In the genomic region with DNA sequence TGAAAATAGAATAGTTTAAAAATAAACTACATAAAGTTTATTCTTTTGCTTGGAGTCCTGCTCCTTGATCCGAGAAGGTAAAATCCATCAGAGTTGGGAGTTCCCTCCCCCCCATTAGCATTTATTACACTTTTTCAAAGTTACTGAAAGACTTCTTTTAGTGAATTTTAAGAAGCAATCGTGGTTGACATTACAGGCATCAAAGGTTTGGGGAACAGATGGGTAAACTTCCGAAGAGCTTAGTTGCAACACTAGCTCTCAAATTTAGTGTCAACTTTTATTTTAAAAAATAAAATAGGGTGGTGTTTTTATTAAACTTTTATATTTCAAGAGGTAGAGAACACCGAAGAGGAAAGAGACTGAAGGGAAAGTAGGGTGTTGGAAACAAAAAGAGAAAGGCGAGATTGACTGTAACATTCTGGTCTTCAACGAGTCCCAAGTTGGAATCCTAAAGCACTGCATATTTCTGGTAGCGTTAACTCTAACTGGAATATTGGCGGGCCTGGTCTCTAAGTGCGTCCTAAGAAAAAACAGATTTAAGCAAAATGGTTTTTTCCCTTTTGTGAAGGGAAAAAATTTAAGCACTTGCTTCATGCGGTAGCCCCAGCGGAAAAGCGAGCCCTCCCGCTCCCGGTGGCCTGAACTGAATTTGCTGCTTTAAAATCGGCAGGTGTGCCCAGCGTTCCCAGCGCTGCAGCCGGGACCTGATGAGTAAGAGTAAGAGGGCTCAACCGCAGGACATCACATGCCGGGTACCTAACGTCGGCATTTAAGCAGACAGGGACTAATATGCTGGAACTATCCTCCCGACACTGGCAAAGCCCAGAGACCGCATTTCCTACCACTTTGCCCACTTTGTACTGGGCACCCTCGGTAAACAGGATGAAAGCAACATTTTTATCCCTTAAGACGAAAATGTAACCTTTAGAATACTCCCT, we compare ENCODE assay signal across 9 cellular contexts. TPM values are rescaled to one million over a fixed set of nuclear protein-coding genes. Genes with fewer than 3 reads are reported as not detected.
DNase-seq lines count a peak whose midpoint lies in the region; ATAC-seq, FAIRE-seq and TF ChIP-seq lines count a peak whose summit lies in the region.
"Had no signal": no experiment of that assay in that cellular context is flagged by ENCODE, and none has a peak within 500 bp of the region (broad histone marks: within the 10 kb centered on the region; RNA-seq: fewer than 3 reads in every experiment).

No MANE protein-coding gene starts in this region.

- H4K20me1 ChIP-seq in endothelial cell of umbilical vein (replicated peaks; ENCODE audit: control insufficient read depth, extremely low read depth, insufficient read depth, low read length) = no peaks in the 10 kb centered on the region

- H3K36me3 Mint-ChIP-seq in naive thymus-derived CD8-positive, alpha-beta T cell = no peaks in the 10 kb centered on the region

- peaks cover 24% of the 10 kb centered on the region for H3K4me1 ChIP-seq in A673 (ENCODE audit: insufficient read depth, low read length, poor library complexity, severe bottlenecking)
- H3K4me1 ChIP-seq in endothelial cell of umbilical vein (ENCODE audit: control insufficient read depth, extremely low read depth, insufficient read depth, low read length) = peaks cover 16% of the 10 kb centered on the region

- H3K27ac Mint-ChIP-seq in naive thymus-derived CD8-positive, alpha-beta T cell = peak overlapping the region in 1 of 10 donors; percentile 59

- no peaks in the 10 kb centered on the region for H3K9me1 ChIP-seq in endothelial cell of umbilical vein (replicated peaks; ENCODE audit: control insufficient read depth, extremely low read depth, insufficient read depth, low read length)

- H3K4me3 ChIP-seq in A673 (ENCODE audit: low read depth, low read length, poor library complexity, severe bottlenecking) (peak overlapping the region; percentile 82), endothelial cell of umbilical vein (replicated peaks in 1 of 3; ENCODE audit: insufficient read depth in 1 of 3, low read depth in 1 of 3, low read length in 3 of 3) (peak overlapping the region in 2 of 3 experiments; percentile 62 to 95)

- FAIRE-seq in endothelial cell of umbilical vein (lab: Jason Lieb, UNC) = no peak

- no peak for TF ChIP-seq POLR2A in endothelial cell of umbilical vein (IDR thresholded peaks at IDR 0.05; ENCODE audit: low read depth, low read length)

- peaks cover 12 to 38% (median 34%) of the 10 kb centered on the region in 4 donors for H3K4me1 Mint-ChIP-seq in naive thymus-derived CD8-positive, alpha-beta T cell

- peak overlapping the region; percentile 72 for H2AFZ ChIP-seq in endothelial cell of umbilical vein (ENCODE audit: low read depth, low read length)

- no peak for TF ChIP-seq CTCF in A673 (conservative IDR thresholded peaks at IDR 0.05; ENCODE audit: low read depth, low read length)
- no peak for TF ChIP-seq CTCF in endothelial cell of umbilical vein (IDR thresholded peaks at IDR 0.05; ENCODE audit: extremely low read depth in 1 of 2, insufficient read depth in 1 of 2, low read depth in 1 of 2, low read length in 2 of 2)

- H3K36me3 ChIP-seq in A673 (ENCODE audit: insufficient read depth, low read length, poor library complexity, severe bottlenecking) (no peaks in the 10 kb centered on the region), endothelial cell of umbilical vein (ENCODE audit: control insufficient read depth in 2 of 2, extremely low read depth in 1 of 2, insufficient read depth in 2 of 2, low read length in 2 of 2) (no peaks in the 10 kb centered on the region)

- CTCF ChIA-PET in A673 (lab: Charles Lee) (interaction anchor here (0.7 kb wide), 2 partner anchors 28 to 487 kb away, joined by 3 read pairs; no protein-coding TSS in a partner anchor), endothelial cell of umbilical vein (lab: Charles Lee) (interaction anchor here (0.6 to 6.6 kb wide), 9 partner anchors 9 to 770 kb away, joined by 3 to 110 read pairs (median 4); partner anchors contain the start of gene NFIA)

- DNase-seq in A673 (ENCODE audit: low spot score) = no peak
- DNase-seq in NCI-H2029 treated with DMSO at 0.1 percent for 48 hours (lab: John Stamatoyannopoulos, UW) = peak; percentile 33
- no peak for DNase-seq in endothelial cell of umbilical vein (ENCODE audit: low read depth, low spot score)
- no peak for DNase-seq in naive thymus-derived CD8-positive, alpha-beta T cell
- DNase-seq in AG08395 (ENCODE audit: low spot score) = no peak
- no peak for DNase-seq in hippocampal formation (lab: John Stamatoyannopoulos, UW)
- DNase-seq in stimulated activated CD4-positive, alpha-beta T cell treated with anti-CD3 and anti-CD28 coated beads, Interleukin-4, amount 100 ng/mL, for 24 hours = no peak
- DNase-seq: DND-41 had no signal

- peak overlapping the region; percentile 89 for H3K4me2 ChIP-seq in endothelial cell of umbilical vein (ENCODE audit: insufficient read depth, low read length)

- intact Hi-C loops in A673 (cut with micrococcal nuclease; ENCODE audit: unreplicated experiment) = loop anchor here (5.0 to 10.0 kb wide), 2 partner anchors 401 to 533 kb away; no protein-coding TSS in a partner anchor
- intact Hi-C loops in endothelial cell of umbilical vein (cut with micrococcal nuclease) = loop anchor here (2.0 kb wide), 1 partner anchor 589 kb away; no protein-coding TSS in a partner anchor

- BruUV-seq in A673 (replicated peaks; lab: Mats Ljungman, UMichigan) (no TSS peak), endothelial cell of umbilical vein (replicated peaks; lab: Mats Ljungman, UMichigan) (TSS peak; percentile 47)

- peaks cover 15 to 47% (median 30%) of the 10 kb centered on the region in 5 donors for H3K27me3 Mint-ChIP-seq in naive thymus-derived CD8-positive, alpha-beta T cell

- POLR2A ChIA-PET in A673 (lab: Charles Lee; ENCODE audit: low non-redundant PET) (no interaction called here), endothelial cell of umbilical vein (lab: Charles Lee) (interaction anchor here (0.6 kb wide), 2 partner anchors 26 to 400 kb away, joined by 4 to 5 read pairs; no protein-coding TSS in a partner anchor)
- POLR2A ChIA-PET in naive thymus-derived CD8-positive, alpha-beta T cell (lab: Charles Lee) = interaction anchor here (3.7 to 5.7 kb wide), 2 partner anchors 25 to 30 kb away, joined by 30 to 77 read pairs; partner anchors contain the start of gene NFIA

- H3K9me3 Mint-ChIP-seq in naive thymus-derived CD8-positive, alpha-beta T cell = no peaks in the 10 kb centered on the region

- ATAC-seq in naive thymus-derived CD8-positive, alpha-beta T cell = no peak
- no peak for ATAC-seq in HG03139 (IDR thresholded peaks at IDR 0.05; ENCODE audit: unreplicated experiment)

- H3K4me3 Mint-ChIP-seq in naive thymus-derived CD8-positive, alpha-beta T cell = peak overlapping the region; percentile 69 to 92 (median 86)

- H3K27ac ChIP-seq in A673 (ENCODE audit: low read depth, low read length, poor library complexity, severe bottlenecking) (no peak overlapping the region), endothelial cell of umbilical vein (ENCODE audit: insufficient read depth, low read depth, low read length) (no peak overlapping the region)

- dilution Hi-C loops in endothelial cell of umbilical vein (cut with MboI; ENCODE audit: extremely low pct_ligation_motif_present, low sequenced_read_pairs) = no loop called here

- H3K27me3 ChIP-seq in A673 (replicated peaks; ENCODE audit: insufficient read depth, low read depth, low read length, poor library complexity) = no peaks in the 10 kb centered on the region
- no peaks in the 10 kb centered on the region for H3K27me3 ChIP-seq in endothelial cell of umbilical vein (ENCODE audit: control insufficient read depth in 2 of 2, insufficient read depth in 2 of 2, low read length in 2 of 2)

- H3K9ac ChIP-seq in endothelial cell of umbilical vein (replicated peaks; ENCODE audit: extremely low read depth, insufficient read depth, low read length) = peak overlapping the region; percentile 93

- no peaks in the 10 kb centered on the region for H3K79me2 ChIP-seq in endothelial cell of umbilical vein (ENCODE audit: control insufficient read depth, insufficient read depth, low read length)

- no peaks in the 10 kb centered on the region for H3K9me3 ChIP-seq in A673 (ENCODE audit: low read depth, low read length, poor library complexity, severe bottlenecking)
- no peaks in the 10 kb centered on the region for H3K9me3 ChIP-seq in endothelial cell of umbilical vein (replicated peaks; ENCODE audit: control insufficient read depth, insufficient read depth, low read length)

TF ChIP-seq in endothelial cell of umbilical vein, 7 proteins besides CTCF, POLR2A, EP300 and RAD21:
- no peak for TF ChIP-seq JUN (IDR thresholded peaks at IDR 0.05; ENCODE audit: borderline replicate concordance, insufficient read depth, insufficient read length, low read depth)
- no peak for TF ChIP-seq POLR2AphosphoS5 (IDR thresholded peaks at IDR 0.05; ENCODE audit: insufficient read depth, low read depth, low read length)
- TF ChIP-seq MYC (IDR thresholded peaks at IDR 0.05; ENCODE audit: low read depth, low read length) = no peak
- no peak for TF ChIP-seq GATA2 (IDR thresholded peaks at IDR 0.05; ENCODE audit: insufficient read depth, insufficient read length, low read depth, low read length)
- TF ChIP-seq MAX (IDR thresholded peaks at IDR 0.05; ENCODE audit: insufficient read depth, insufficient read length) = no peak
- TF ChIP-seq FOS (IDR thresholded peaks at IDR 0.05; ENCODE audit: borderline replicate concordance, insufficient read depth, low read length) = no peak
- TF ChIP-seq EZH2 (IDR thresholded peaks at IDR 0.05; ENCODE audit: borderline replicate concordance, low read depth, low read length, severe bottlenecking) = no peak

RNA-seq across cellular contexts. Expression of gene NFIA, which starts 30.6 kb away (rescaled TPM):
- total RNA-seq in A673 (2021) = 65.4 and 67.1 TPM in 2 replicates
- total RNA-seq in endothelial cell of umbilical vein = 41.3 and 47.0 TPM in 2 replicates
- 25.5 and 31.2 TPM in 2 replicates for polyA plus RNA-seq in endothelial cell of umbilical vein
- polyA plus RNA-seq in endothelial cell of umbilical vein (2011; cell fraction: cytosol; rRNA removed) = 15.5 and 15.8 TPM in 2 replicates
- polyA plus RNA-seq in endothelial cell of umbilical vein (2011; cell fraction: nucleus; rRNA removed) = 23.4 and 25.6 TPM in 2 replicates
- polyA plus RNA-seq in endothelial cell of umbilical vein (2012) = 11.7 and 12.9 TPM in 2 replicates
- polyA minus RNA-seq in endothelial cell of umbilical vein = 85.6 and 92.4 TPM in 2 replicates
- 32.8 TPM for polyA minus RNA-seq in endothelial cell of umbilical vein (2011; cell fraction: cytosol; rRNA and poly(A)+ RNA removed)
- 103 and 113 TPM in 2 replicates for polyA minus RNA-seq in endothelial cell of umbilical vein (2011; cell fraction: nucleus; rRNA and poly(A)+ RNA removed)
- total RNA-seq in naive thymus-derived CD8-positive, alpha-beta T cell = 1 to 10 TPM; 6.3 to 7.1 TPM
- polyA plus RNA-seq in naive thymus-derived CD8-positive, alpha-beta T cell = 1 to 10 TPM; 7.4 to 7.8 (median 7.6) TPM
